ENCODE assay signal across 8 cellular contexts in genomic region chr10:120850911-120851865, GRCh38.
DNase-seq lines count a peak whose midpoint lies in the region; ATAC-seq, FAIRE-seq and TF ChIP-seq lines count a peak whose summit lies in the region.

A gene with protein sequence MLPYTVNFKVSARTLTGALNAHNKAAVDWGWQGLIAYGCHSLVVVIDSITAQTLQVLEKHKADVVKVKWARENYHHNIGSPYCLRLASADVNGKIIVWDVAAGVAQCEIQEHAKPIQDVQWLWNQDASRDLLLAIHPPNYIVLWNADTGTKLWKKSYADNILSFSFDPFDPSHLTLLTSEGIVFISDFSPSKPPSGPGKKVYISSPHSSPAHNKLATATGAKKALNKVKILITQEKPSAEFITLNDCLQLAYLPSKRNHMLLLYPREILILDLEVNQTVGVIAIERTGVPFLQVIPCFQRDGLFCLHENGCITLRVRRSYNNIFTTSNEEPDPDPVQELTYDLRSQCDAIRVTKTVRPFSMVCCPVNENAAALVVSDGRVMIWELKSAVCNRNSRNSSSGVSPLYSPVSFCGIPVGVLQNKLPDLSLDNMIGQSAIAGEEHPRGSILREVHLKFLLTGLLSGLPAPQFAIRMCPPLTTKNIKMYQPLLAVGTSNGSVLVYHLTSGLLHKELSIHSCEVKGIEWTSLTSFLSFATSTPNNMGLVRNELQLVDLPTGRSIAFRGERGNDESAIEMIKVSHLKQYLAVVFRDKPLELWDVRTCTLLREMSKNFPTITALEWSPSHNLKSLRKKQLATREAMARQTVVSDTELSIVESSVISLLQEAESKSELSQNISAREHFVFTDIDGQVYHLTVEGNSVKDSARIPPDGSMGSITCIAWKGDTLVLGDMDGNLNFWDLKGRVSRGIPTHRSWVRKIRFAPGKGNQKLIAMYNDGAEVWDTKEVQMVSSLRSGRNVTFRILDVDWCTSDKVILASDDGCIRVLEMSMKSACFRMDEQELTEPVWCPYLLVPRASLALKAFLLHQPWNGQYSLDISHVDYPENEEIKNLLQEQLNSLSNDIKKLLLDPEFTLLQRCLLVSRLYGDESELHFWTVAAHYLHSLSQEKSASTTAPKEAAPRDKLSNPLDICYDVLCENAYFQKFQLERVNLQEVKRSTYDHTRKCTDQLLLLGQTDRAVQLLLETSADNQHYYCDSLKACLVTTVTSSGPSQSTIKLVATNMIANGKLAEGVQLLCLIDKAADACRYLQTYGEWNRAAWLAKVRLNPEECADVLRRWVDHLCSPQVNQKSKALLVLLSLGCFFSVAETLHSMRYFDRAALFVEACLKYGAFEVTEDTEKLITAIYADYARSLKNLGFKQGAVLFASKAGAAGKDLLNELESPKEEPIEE (plus strand): TSS chr10:120851362. CDS start chr10:120851421, 59 bp downstream.

- H3K4me3 ChIP-seq in astrocyte of the spinal cord (ENCODE audit: low read depth, low read length), result peak within 1 kb of the TSS; percentile 84

- ATAC-seq in GM18511 (IDR thresholded peaks at IDR 0.05; ENCODE audit: unreplicated experiment), result peak; percentile 99
- ATAC-seq in HG02973 (IDR thresholded peaks at IDR 0.05; ENCODE audit: unreplicated experiment), result peak; percentile 92

- no peak for FAIRE-seq in D721Med (lab: Jason Lieb, UNC)

- TF ChIP-seq CTCF in astrocyte of the spinal cord (IDR thresholded peaks at IDR 0.05; ENCODE audit: low read depth, low read length), result no peak
- no peak for TF ChIP-seq CTCF in D721Med (IDR thresholded peaks at IDR 0.05; ENCODE audit: insufficient read depth, missing control alignments)

- in situ Hi-C loops in astrocyte of the spinal cord (cut with HindIII; ENCODE audit: low sequenced_read_pairs), result no loop called here

- DNase-seq in NCI-H2029 treated with DMSO at 0.1 percent for 48 hours (lab: John Stamatoyannopoulos, UW), result peak; percentile 27
- peak; percentile 84 for DNase-seq in T1000 (lab: John Stamatoyannopoulos, UW)
- DNase-seq in astrocyte of the spinal cord (ENCODE audit: low read depth, low spot score), result peak; percentile 94
- peak; percentile 84 to 89 for DNase-seq in hippocampal formation (lab: John Stamatoyannopoulos, UW)
- peak; percentile 92 for DNase-seq in retina
- DNase-seq in D721Med (ENCODE audit: insufficient read length, low spot score), result no peak
